In the genomic region with DNA sequence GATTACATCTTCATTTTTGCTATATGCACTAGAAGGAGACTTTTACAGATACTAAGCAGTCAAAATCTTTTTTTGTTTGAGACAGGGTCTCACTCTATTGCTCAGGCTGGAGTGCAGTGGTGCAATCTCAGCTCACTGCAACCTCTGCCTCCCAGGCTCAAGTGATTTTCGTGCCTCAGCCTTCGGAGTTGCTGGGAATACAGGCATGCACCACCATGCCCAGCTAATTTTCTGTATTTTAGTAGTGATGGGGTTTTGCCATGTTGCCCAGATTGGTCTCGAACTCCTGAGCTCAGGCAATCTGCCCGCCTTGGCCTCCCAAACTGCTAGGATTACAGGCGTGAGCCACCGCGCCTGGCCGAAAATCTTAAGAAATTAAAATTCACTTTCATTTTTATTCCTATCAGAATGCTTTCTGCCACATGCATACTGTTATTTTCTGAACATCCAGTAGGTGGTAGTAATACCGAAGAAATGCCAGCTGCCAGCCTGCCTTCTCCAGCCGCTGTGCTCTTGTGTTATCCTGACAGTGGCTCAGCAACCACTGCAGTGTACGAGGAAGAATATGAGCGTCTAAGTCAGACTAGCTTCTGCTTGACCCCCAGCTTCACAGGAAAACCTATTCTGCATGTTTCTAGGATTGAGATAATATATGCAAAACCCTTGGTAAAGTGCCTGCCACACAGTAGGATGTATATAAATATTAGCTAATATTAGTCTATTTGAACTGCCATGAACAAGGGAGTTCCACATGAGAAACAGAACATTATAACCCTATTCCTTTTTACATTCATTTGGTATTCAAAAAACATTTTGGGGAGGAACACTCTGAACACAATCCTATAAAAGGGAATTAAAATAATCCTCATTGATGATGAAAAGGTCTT, we compare ENCODE assay signal across 8 cellular contexts. TPM values are rescaled to one million over a fixed set of nuclear protein-coding genes. Genes with fewer than 3 reads are reported as not detected.
A peak's percentile ranks its signal among the peaks of the same experiment; 100 is the strongest.
DNase-seq lines count a peak whose midpoint lies in the region; ATAC-seq, FAIRE-seq and TF ChIP-seq lines count a peak whose summit lies in the region.

No MANE protein-coding gene starts in this region.

- peak overlapping the region; percentile 40 for H3K27ac ChIP-seq in vagina

- no peak overlapping the region for H3K4me3 ChIP-seq in vagina

- no peak for FAIRE-seq in frontal cortex (lab: Jason Lieb, UNC)

- no peaks in the 10 kb centered on the region for H3K9me3 Mint-ChIP-seq in osteocyte (ENCODE audit: unreplicated experiment)

- ATAC-seq in GM21619 (IDR thresholded peaks at IDR 0.05; ENCODE audit: unreplicated experiment): peak; percentile 69

- intact Hi-C loops in vagina (cut with DNase I): no loop called here

- DNase-seq in DMS79 treated with DMSO at 0.1 percent for 48 hours (lab: John Stamatoyannopoulos, UW) (peak; percentile 5), LHCN-M2 (ENCODE audit: low read depth) (peak; percentile 76), RPMI7951 (ENCODE audit: low read depth) (peak; percentile 71), frontal cortex (ENCODE audit: low spot score in 2 of 2) (peak; percentile 7 to 22), osteocyte (ENCODE audit: extremely low spot score, unreplicated experiment) (no peak), vagina (ENCODE audit: extremely low spot score in 2 of 2) (no peak)
- DNase-seq in activated gamma-delta T cell treated with anti-CD3 and anti-CD28 coated beads, Interleukin-2, amount 50 U/mL, for 16 hours (ENCODE audit: low read depth): peak; percentile 21

- H3K27me3 Mint-ChIP-seq in osteocyte (ENCODE audit: unreplicated experiment): no peaks in the 10 kb centered on the region

- peaks cover 18% of the 10 kb centered on the region for H3K4me1 Mint-ChIP-seq in osteocyte (ENCODE audit: unreplicated experiment)

- H3K4me1 ChIP-seq in vagina: peaks cover 8% of the 10 kb centered on the region

- H3K36me3 Mint-ChIP-seq in osteocyte (ENCODE audit: unreplicated experiment): peaks cover 6% of the 10 kb centered on the region

- no peaks in the 10 kb centered on the region for H3K27me3 ChIP-seq in vagina

- no peak overlapping the region for H3K4me3 Mint-ChIP-seq in osteocyte (ENCODE audit: unreplicated experiment)

- H3K27ac Mint-ChIP-seq in osteocyte (ENCODE audit: unreplicated experiment): peak overlapping the region; percentile 8

- peak; percentile 79 for TF ChIP-seq CTCF in osteocyte (IDR thresholded peaks at IDR 0.05)
- peak; percentile 45 to 82 (median 74) for TF ChIP-seq CTCF in vagina (IDR thresholded peaks at IDR 0.05)

- H3K36me3 ChIP-seq in vagina: no peaks in the 10 kb centered on the region

- TF ChIP-seq POLR2A in vagina (IDR thresholded peaks at IDR 0.05): no peak

- no peaks in the 10 kb centered on the region for H3K9me3 ChIP-seq in vagina

RNA-seq across cellular contexts. Expression of a gene that starts 54.2 kb away (rescaled TPM):
- 23.8 and 29.3 TPM in 2 replicates for total RNA-seq in LHCN-M2 (2014; rRNA removed)
- 10.6 TPM for polyA plus RNA-seq in LHCN-M2 (2012)
- 20.1 and 24.6 TPM in 2 replicates for total RNA-seq in RPMI7951 (2014; rRNA removed; shearing (Covaris generic))
- 23.6 TPM for total RNA-seq in frontal cortex
- total RNA-seq in osteocyte: 28.7 and 33.4 TPM in 2 replicates
- 19.2 TPM for total RNA-seq in vagina

Comparison
In these comparisons a context has a peak if more than half of its experiments do, and no peak if none do; other contexts are left out.
1. DNase-seq: peak in DMS79 treated with DMSO at 0.1 percent for 48 hours (single experiment), LHCN-M2 (single experiment), RPMI7951 (single experiment), activated gamma-delta T cell treated with anti-CD3 and anti-CD28 coated beads, Interleukin-2, amount 50 U/mL, for 16 hours (single experiment) and frontal cortex (2 of 2); none in osteocyte (single experiment) and vagina (0 of 2).